Comparison of ENCODE assay signal across 12 cellular contexts in the genomic region with DNA sequence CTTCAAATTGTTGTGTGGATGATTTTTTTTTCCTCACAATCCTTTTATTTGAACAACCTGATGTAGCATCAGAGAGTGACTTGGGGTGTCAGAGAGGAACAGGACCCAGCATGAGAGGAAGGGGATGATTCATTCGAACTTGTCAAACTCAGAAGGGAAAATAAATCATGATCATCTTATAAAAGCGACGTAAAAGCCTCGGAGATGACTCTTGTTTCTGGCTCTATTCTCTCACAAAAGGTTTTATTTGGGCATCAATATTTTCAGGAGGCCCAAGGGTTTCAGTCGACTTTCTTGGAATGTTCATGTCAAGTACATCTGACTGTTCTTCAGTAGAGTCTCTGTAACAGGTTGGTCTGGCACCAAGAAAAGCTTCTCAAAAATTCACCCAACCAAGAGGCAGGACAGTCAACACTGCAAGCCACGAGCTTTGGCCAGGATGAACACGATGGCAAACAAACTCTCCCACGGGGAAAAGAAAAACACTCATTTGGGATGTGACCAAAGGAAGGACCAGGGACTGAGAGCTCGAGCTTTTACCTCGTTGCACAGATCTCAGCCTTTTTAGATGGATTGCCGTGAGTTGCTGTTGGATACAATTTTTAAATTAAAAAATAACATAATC. TPM values are rescaled to one million over a fixed set of nuclear protein-coding genes. Genes with fewer than 3 reads are reported as not detected.
DNase-seq lines count a peak whose midpoint lies in the region; ATAC-seq, FAIRE-seq and TF ChIP-seq lines count a peak whose summit lies in the region.
"Had no signal": no experiment of that assay in that cellular context is flagged by ENCODE, and none has a peak within 500 bp of the region (broad histone marks: within the 10 kb centered on the region; RNA-seq: fewer than 3 reads in every experiment).

No MANE protein-coding gene starts in this region.

- POLR2A ChIA-PET in HepG2 (lab: Yijun Ruan, JAX), result no interaction called here

- H3K4me3 Mint-ChIP-seq in activated T-helper 17 cell treated with anti-CD3 and anti-CD28 coated beads, Interleukin-2, amount 50 U/mL, for 72 hours, result peak overlapping the region; percentile 40
- H3K4me3 Mint-ChIP-seq: mesothelial cell of epicardium had no signal

- no peak for TF ChIP-seq EP300 in HepG2 (IDR thresholded peaks at IDR 0.05; ENCODE audit: low read depth in 2 of 2, low read length in 2 of 2)
- no peak for TF ChIP-seq EP300 in HepG2 (CRISPR knock-in tag; IDR thresholded peaks at IDR 0.05; ENCODE audit: borderline replicate concordance)

- no peak overlapping the region for H3K4me2 ChIP-seq in HepG2 (ENCODE audit: low read depth, low read length)

- peaks cover 28% of the 10 kb centered on the region for H3K4me1 Mint-ChIP-seq in activated T-helper 17 cell treated with anti-CD3 and anti-CD28 coated beads, Interleukin-2, amount 50 U/mL, for 72 hours

- DNase-seq in HepG2 (ENCODE audit: low spot score) (no peak), foreskin keratinocyte (peak; percentile 57 to 75), thyroid gland (peak; percentile 60 to 68), kidney (no peak), SHP77 (lab: John Stamatoyannopoulos, UW) (no peak)
- DNase-seq: AML-193, DMS153, upper lobe of left lung had no signal

- no peak for TF ChIP-seq RAD21 in liver (IDR thresholded peaks at IDR 0.05)
- no peak for TF ChIP-seq RAD21 in HepG2 (CRISPR knock-in tag; IDR thresholded peaks at IDR 0.05)

- CTCF ChIA-PET in HepG2 (lab: Yijun Ruan, JAX; ENCODE audit: low intra/inter-chr PET ratio, low total read pairs), result no interaction called here

- TF ChIP-seq CTCF in liver (IDR thresholded peaks at IDR 0.05; ENCODE audit: low read depth, low read length, missing input control) (no peak), HepG2 (CRISPR knock-in tag; IDR thresholded peaks at IDR 0.05) (no peak), foreskin keratinocyte (conservative IDR thresholded peaks at IDR 0.05) (no peak), thyroid gland (IDR thresholded peaks at IDR 0.05) (no peak), kidney (IDR thresholded peaks at IDR 0.05; ENCODE audit: borderline replicate concordance, extremely low read depth, insufficient read depth) (no peak)

- H3K9me3 ChIP-seq in liver (ENCODE audit: control insufficient read depth in 4 of 4, low read length in 3 of 4) (no peaks in the 10 kb centered on the region), HepG2 (ENCODE audit: low read length) (no peaks in the 10 kb centered on the region), thyroid gland (no peaks in the 10 kb centered on the region), kidney (ENCODE audit: control insufficient read depth in 1 of 2, low read length in 2 of 2) (no peaks in the 10 kb centered on the region)
- H3K9me3 ChIP-seq: upper lobe of left lung had no signal

- H3K36me3 Mint-ChIP-seq in activated T-helper 17 cell treated with anti-CD3 and anti-CD28 coated beads, Interleukin-2, amount 50 U/mL, for 72 hours (ENCODE audit: low read depth), result peaks cover 15% of the 10 kb centered on the region
- H3K36me3 Mint-ChIP-seq: mesothelial cell of epicardium had no signal

- no peaks in the 10 kb centered on the region for H3K79me2 ChIP-seq in HepG2 (ENCODE audit: insufficient read depth, low read length)

- FAIRE-seq in HepG2 (lab: Jason Lieb, UNC) (no peak), kidney (lab: Jason Lieb, UNC) (no peak)

- intact Hi-C loops in HepG2 (cut with micrococcal nuclease; ENCODE audit: unreplicated experiment) (no loop called here), thyroid gland (cut with DNase I) (no loop called here), kidney (cut with DNase I) (no loop called here)

- no TSS peak for BruUV-seq in HepG2 (replicated peaks; lab: Mats Ljungman, UMichigan)

- WGBS in liver, result 71% methylated on average over 11 of the region's 11 CpGs
- WGBS in HepG2 (ENCODE audit: low lambda C conversion rate), result 87% methylated on average over 11 of the region's 11 CpGs
- WGBS in thyroid gland, 2 donors, result 41 to 43% methylated on average over 11 of the region's 11 CpGs

- ATAC-seq in HepG2, result no peak
- ATAC-seq in activated T-helper 17 cell treated with anti-CD3 and anti-CD28 coated beads, Interleukin-2, amount 50 U/mL, for 72 hours (replicated peaks), result peak; percentile 13
- ATAC-seq in foreskin keratinocyte, result peak; percentile 82
- ATAC-seq in HG02973 (IDR thresholded peaks at IDR 0.05; ENCODE audit: unreplicated experiment), result no peak

- H3K9ac ChIP-seq in liver (ENCODE audit: low read depth in 1 of 2, low read length in 2 of 2), result no peak overlapping the region
- no peak overlapping the region for H3K9ac ChIP-seq in HepG2 (ENCODE audit: insufficient read depth, low read depth, low read length)
- H3K9ac ChIP-seq in kidney (ENCODE audit: low read length in 2 of 2), result no peak overlapping the region

- H3K27me3 Mint-ChIP-seq in activated T-helper 17 cell treated with anti-CD3 and anti-CD28 coated beads, Interleukin-2, amount 50 U/mL, for 72 hours, result no peaks in the 10 kb centered on the region

- in situ Hi-C loops in HepG2 (cut with HindIII; ENCODE audit: extremely low pct_ligation_motif_present, low pct_unique_long_range_greater_than_20kb), result no loop called here

- H4K20me1 ChIP-seq in HepG2 (ENCODE audit: insufficient read depth, low read length), result no peaks in the 10 kb centered on the region

- H3K4me3 ChIP-seq in liver (ENCODE audit: low read depth in 1 of 3, low read length in 3 of 3) (no peak overlapping the region), HepG2 (replicated peaks in 1 of 3; ENCODE audit: insufficient read depth in 1 of 3, low read depth in 2 of 3, low read length in 3 of 3) (no peak overlapping the region), thyroid gland (replicated peaks in 1 of 3) (no peak overlapping the region), kidney (ENCODE audit: low read length in 2 of 2) (no peak overlapping the region)
- H3K4me3 ChIP-seq: upper lobe of left lung had no signal

- TF ChIP-seq POLR2A in HepG2 (IDR thresholded peaks at IDR 0.05; ENCODE audit: insufficient read depth in 1 of 2, low read depth in 2 of 2, low read length in 2 of 2) (no peak), thyroid gland (IDR thresholded peaks at IDR 0.05) (no peak)

- no peaks in the 10 kb centered on the region for H3K9me3 Mint-ChIP-seq in activated T-helper 17 cell treated with anti-CD3 and anti-CD28 coated beads, Interleukin-2, amount 50 U/mL, for 72 hours
- H3K9me3 Mint-ChIP-seq: mesothelial cell of epicardium had no signal

- no peaks in the 10 kb centered on the region for H3K36me3 ChIP-seq in liver (ENCODE audit: control insufficient read depth in 4 of 4, insufficient read depth in 3 of 4, low read depth in 1 of 4, low read length in 3 of 4)
- no peaks in the 10 kb centered on the region for H3K36me3 ChIP-seq in HepG2 (replicated peaks in 1 of 2; ENCODE audit: control insufficient read depth in 1 of 2, insufficient read depth in 2 of 2, low read length in 2 of 2)
- no peaks in the 10 kb centered on the region for H3K36me3 ChIP-seq in thyroid gland
- no peaks in the 10 kb centered on the region for H3K36me3 ChIP-seq in kidney (ENCODE audit: control insufficient read depth in 1 of 2, insufficient read depth in 2 of 2, low read length in 2 of 2)
- H3K36me3 ChIP-seq: upper lobe of left lung had no signal

- H3K27ac Mint-ChIP-seq in activated T-helper 17 cell treated with anti-CD3 and anti-CD28 coated beads, Interleukin-2, amount 50 U/mL, for 72 hours, result peak overlapping the region; percentile 83
- H3K27ac Mint-ChIP-seq: mesothelial cell of epicardium had no signal

- no peak overlapping the region for H2AFZ ChIP-seq in HepG2 (ENCODE audit: low read length)

- H3K27ac ChIP-seq in liver (ENCODE audit: low read depth in 1 of 2, low read length in 2 of 2), result peak overlapping the region; percentile 67 to 83
- H3K27ac ChIP-seq in HepG2 (ENCODE audit: extremely low read length, insufficient read depth, low read length), result no peak overlapping the region
- H3K27ac ChIP-seq in foreskin keratinocyte, result peak overlapping the region; percentile 34
- H3K27ac ChIP-seq in thyroid gland, result peak overlapping the region in 2 of 3 donors; percentile 3 to 37
- H3K27ac ChIP-seq in kidney (ENCODE audit: low read depth in 2 of 2, low read length in 2 of 2), result no peak overlapping the region
- H3K27ac ChIP-seq: upper lobe of left lung had no signal

- H3K4me1 ChIP-seq in liver (ENCODE audit: control insufficient read depth in 4 of 4, insufficient read depth in 4 of 4, low read length in 3 of 4) (peaks cover 0 to 11% (median 0%) of the 10 kb centered on the region in 4 donors), HepG2 (ENCODE audit: insufficient read depth, low read length) (peaks cover 12% of the 10 kb centered on the region), foreskin keratinocyte (peaks cover 16% of the 10 kb centered on the region), thyroid gland (peaks cover 5 to 13% of the 10 kb centered on the region in 2 donors), kidney (ENCODE audit: control insufficient read depth in 1 of 2, insufficient read depth in 1 of 2, low read depth in 1 of 2, low read length in 2 of 2) (no peaks in the 10 kb centered on the region)
- H3K4me1 ChIP-seq: upper lobe of left lung had no signal

- H3K27me3 ChIP-seq in liver (ENCODE audit: control insufficient read depth in 4 of 4, insufficient read depth in 4 of 4, low read length in 3 of 4) (no peaks in the 10 kb centered on the region), HepG2 (ENCODE audit: control insufficient read depth in 1 of 2, insufficient read depth in 2 of 2, low read length in 2 of 2) (no peaks in the 10 kb centered on the region), foreskin keratinocyte (no peaks in the 10 kb centered on the region), thyroid gland (no peaks in the 10 kb centered on the region)
- H3K27me3 ChIP-seq: upper lobe of left lung had no signal

RNA-seq across cellular contexts. Expression of gene ANKH, which starts 55.1 kb away (rescaled TPM):
- total RNA-seq in liver (10 to 100 TPM; 33.0 to 57.1 TPM), HepG2 (2016; rRNA removed; fragmentation: Illumina TruSeq; extraction: Trizol) (20.5 and 25.0 TPM in 2 replicates), foreskin keratinocyte (8.7 and 14.0 TPM in 2 replicates), thyroid gland (10 to 100 TPM; 31.2 to 55.2 (median 34.7) TPM), kidney (44.6 TPM)
- polyA plus RNA-seq in liver (10 to 100 TPM in 1 of 2 donors, 1 to 10 TPM in 1; 9.3 to 41.8 TPM), HepG2 (2011; rRNA removed) (36.0 and 37.5 TPM in 2 replicates), foreskin keratinocyte (9.8 and 11.8 TPM in 2 replicates), kidney (ENCODE audit: insufficient read depth, low read depth, low replicate concordance) (19.0 TPM)
- total RNA-seq in HepG2 (2016; cell fraction: cytosol; rRNA removed; fragmentation: Illumina TruSeq; extraction: Trizol; ENCODE audit: low read depth), result 30.6 and 33.5 TPM in 2 replicates
- 16.2 and 25.0 TPM in 2 replicates for total RNA-seq in HepG2 (2016; cell fraction: insoluble cytoplasmic fraction; rRNA removed; fragmentation: Illumina TruSeq; extraction: Trizol)
- total RNA-seq in HepG2 (2016; cell fraction: membrane; rRNA removed; fragmentation: Illumina TruSeq; extraction: Trizol), result 65.6 and 68.7 TPM in 2 replicates
- total RNA-seq in HepG2 (2016; cell fraction: nucleus; rRNA removed; fragmentation: Illumina TruSeq; extraction: Trizol), result 32.7 and 39.4 TPM in 2 replicates
- polyA plus RNA-seq in HepG2 (2011; cell fraction: cytosol; rRNA removed), result 42.6 and 44.0 TPM in 2 replicates
- polyA plus RNA-seq in HepG2 (2011; cell fraction: nucleus; rRNA removed), result 25.8 and 30.6 TPM in 2 replicates
- 30.1 and 34.0 TPM in 2 replicates for polyA plus RNA-seq in HepG2 (2012)
- 56.4 and 58.7 TPM in 2 replicates for polyA plus RNA-seq in HepG2 (2016; cell fraction: cytosol; fragmentation: Illumina TruSeq; extraction: Trizol; ENCODE audit: low read depth)
- polyA plus RNA-seq in HepG2 (2016; cell fraction: insoluble cytoplasmic fraction; fragmentation: Illumina TruSeq; extraction: Trizol; ENCODE audit: low read depth), result 31.3 and 37.0 TPM in 2 replicates
- polyA plus RNA-seq in HepG2 (2016; cell fraction: membrane; fragmentation: Illumina TruSeq; extraction: Trizol; ENCODE audit: low read depth), result 82.3 and 96.6 TPM in 2 replicates
- polyA plus RNA-seq in HepG2 (2016; cell fraction: nucleus; fragmentation: Illumina TruSeq; extraction: Trizol; ENCODE audit: insufficient read depth, low read depth), result 37.3 and 45.0 TPM in 2 replicates
- polyA minus RNA-seq in HepG2 (2011; rRNA and poly(A)+ RNA removed; ENCODE audit: low replicate concordance), result 91.4 and 122 TPM in 2 replicates
- polyA minus RNA-seq in HepG2 (2011; cell fraction: cytosol; rRNA and poly(A)+ RNA removed), result 20.7 and 21.6 TPM in 2 replicates
- polyA minus RNA-seq in HepG2 (2011; cell fraction: nucleus; rRNA and poly(A)+ RNA removed), result 54.6 and 56.5 TPM in 2 replicates
- total RNA-seq in activated T-helper 17 cell treated with anti-CD3 and anti-CD28 coated beads, Interleukin-2, amount 50 U/mL, for 72 hours, result 100 to 1,000 TPM; 101 to 193 TPM

Comparison
In these comparisons a context has a peak if more than half of its experiments do, and no peak if none do; other contexts are left out.
1. H3K27ac ChIP-seq: peak in liver (2 of 2), foreskin keratinocyte (single experiment) and thyroid gland (2 of 3); none in HepG2 (single experiment) and kidney (0 of 2).
2. ATAC-seq: peak in activated T-helper 17 cell treated with anti-CD3 and anti-CD28 coated beads, Interleukin-2, amount 50 U/mL, for 72 hours (single experiment) and foreskin keratinocyte (single experiment); none in HepG2 (single experiment) and HG02973 (single experiment).
3. DNase-seq: peak in foreskin keratinocyte (2 of 2) and thyroid gland (2 of 2); none in HepG2 (single experiment), kidney (single experiment) and SHP77 (0 of 2).